18 cellular contexts compared by ENCODE assay signal in genomic region chr4:959338-960139, GRCh38. TPM values are rescaled to one million over a fixed set of nuclear protein-coding genes. Genes with fewer than 3 reads are reported as not detected.
DNase-seq lines count a peak whose midpoint lies in the region; ATAC-seq and TF ChIP-seq lines count a peak whose summit lies in the region.
"Had no signal": no experiment of that assay in that cellular context is flagged by ENCODE, and none has a peak within 500 bp of the region (broad histone marks: within the 10 kb centered on the region; RNA-seq: fewer than 3 reads in every experiment).

No MANE protein-coding gene starts in this region.

- no peak overlapping the region for H2BK15ac ChIP-seq in mesenchymal stem cell (ENCODE audit: low read depth, poor library complexity, severe bottlenecking)

- H3K23ac ChIP-seq in mesenchymal stem cell (ENCODE audit: low read length in 2 of 2): no peak overlapping the region

- H3K4me3 Mint-ChIP-seq in T-helper 17 cell: no peak overlapping the region
- H3K4me3 Mint-ChIP-seq: activated CD4-positive, alpha-beta T cell treated with anti-CD3 and anti-CD28 coated beads for 36 hours; CD8-positive, alpha-beta T cell; H9; neural progenitor cell had no signal

- peak overlapping the region; percentile 7 for H4K91ac ChIP-seq in mesenchymal stem cell (ENCODE audit: low read length)

- H2BK12ac ChIP-seq in mesenchymal stem cell (ENCODE audit: low read length in 2 of 2): no peak overlapping the region

- H2AFZ ChIP-seq in mesenchymal stem cell (ENCODE audit: low read depth, low read length): no peak overlapping the region
- H2AFZ ChIP-seq: neural progenitor cell had no signal

- H3K27me3 ChIP-seq in Panc1 (ENCODE audit: control insufficient read depth, insufficient read depth, low read length) (no peaks in the 10 kb centered on the region), mesenchymal stem cell (ENCODE audit: control insufficient read depth in 1 of 2, insufficient read depth in 1 of 2, low read length in 2 of 2) (no peaks in the 10 kb centered on the region), breast epithelium (no peaks in the 10 kb centered on the region)
- H3K27me3 ChIP-seq: neural progenitor cell, testis had no signal

- no peak for TF ChIP-seq POLR2A in breast epithelium (IDR thresholded peaks at IDR 0.05)

- DNase-seq in Panc1 (ENCODE audit: low read depth, low spot score) (no peak), mesenchymal stem cell (no peak), glomerular visceral epithelial cell (ENCODE audit: extremely low spot score) (no peak), breast epithelium (ENCODE audit: low spot score in 2 of 2) (no peak), T-helper 17 cell (no peak)
- DNase-seq: activated CD4-positive, alpha-beta T cell treated with anti-CD3 and anti-CD28 coated beads for 36 hours; CD8-positive, alpha-beta T cell; central memory CD4-positive, alpha-beta T cell; effector CD4-positive, alpha-beta T cell; H9; NCI-H1105 treated with DMSO at 0.1 percent for 48 hours; NCI-H2107; NCI-H510A treated with DMSO at 0.1 percent for 48 hours; testis had no signal

- H2BK5ac ChIP-seq in mesenchymal stem cell (ENCODE audit: low read depth, low read length, poor library complexity, severe bottlenecking): no peak overlapping the region

- H3K79me1 ChIP-seq in mesenchymal stem cell (replicated peaks; ENCODE audit: low read length, poor library complexity, severe bottlenecking): no peaks in the 10 kb centered on the region

- 92% methylated on average over 24 of the region's 24 CpGs for WGBS in mesenchymal stem cell

- H3K4me1 ChIP-seq in Panc1 (ENCODE audit: control insufficient read depth, insufficient read depth, low read length) (no peaks in the 10 kb centered on the region), mesenchymal stem cell (ENCODE audit: control insufficient read depth, insufficient read depth, low read depth, low read length) (peaks cover 5% of the 10 kb centered on the region), breast epithelium (no peaks in the 10 kb centered on the region)
- H3K4me1 ChIP-seq: neural progenitor cell, testis had no signal

- no peaks in the 10 kb centered on the region for H3K27me3 Mint-ChIP-seq in T-helper 17 cell
- H3K27me3 Mint-ChIP-seq: activated CD4-positive, alpha-beta T cell treated with anti-CD3 and anti-CD28 coated beads for 36 hours had no signal

- peak overlapping the region; percentile 44 for H3K27ac ChIP-seq in 22Rv1
- no peak overlapping the region for H3K27ac ChIP-seq in Panc1 (ENCODE audit: low read length)
- H3K27ac ChIP-seq in mesenchymal stem cell (ENCODE audit: low read length, poor library complexity, severe bottlenecking): no peak overlapping the region
- no peak overlapping the region for H3K27ac ChIP-seq in breast epithelium
- H3K27ac ChIP-seq: neural progenitor cell, testis had no signal

- no peak overlapping the region for H2BK120ac ChIP-seq in mesenchymal stem cell (ENCODE audit: low read depth, low read length)

- no peak overlapping the region for H3K9ac ChIP-seq in mesenchymal stem cell (ENCODE audit: low read length)
- H3K9ac ChIP-seq: neural progenitor cell had no signal

- H3K4ac ChIP-seq in mesenchymal stem cell (ENCODE audit: low read depth in 1 of 2, low read length in 2 of 2): no peak overlapping the region

- H3K14ac ChIP-seq in mesenchymal stem cell (ENCODE audit: low read length in 2 of 2): no peak overlapping the region

- CTCF ChIA-PET in Panc1 (lab: Charles Lee): interaction anchor here (0.6 kb wide), 1 partner anchor 36 kb away, joined by 3 read pairs; no protein-coding TSS in a partner anchor

- no peak overlapping the region for H2AK5ac ChIP-seq in mesenchymal stem cell (ENCODE audit: low read length, severe bottlenecking)

- no peak overlapping the region for H3K4me2 ChIP-seq in mesenchymal stem cell (ENCODE audit: low read length, poor library complexity, severe bottlenecking)
- H3K4me2 ChIP-seq: neural progenitor cell had no signal

- TF ChIP-seq CTCF in 22Rv1 (IDR thresholded peaks at IDR 0.05): no peak
- TF ChIP-seq CTCF in Panc1 (IDR thresholded peaks at IDR 0.05): no peak
- TF ChIP-seq CTCF in breast epithelium (IDR thresholded peaks at IDR 0.05): no peak

- no peaks in the 10 kb centered on the region for H3K36me3 Mint-ChIP-seq in T-helper 17 cell (ENCODE audit: low read depth)

- no TSS peak for BruUV-seq in Panc1 (replicated peaks; lab: Mats Ljungman, UMichigan)

- ATAC-seq in Panc1: peak; percentile 23
- no peak for ATAC-seq in T-helper 17 cell
- ATAC-seq: activated CD4-positive, alpha-beta T cell treated with anti-CD3 and anti-CD28 coated beads for 36 hours; CD8-positive, alpha-beta T cell; esophagus mucosa had no signal

- H3K4me3 ChIP-seq in Panc1 (ENCODE audit: low read depth in 2 of 2, low read length in 2 of 2) (no peak overlapping the region), mesenchymal stem cell (ENCODE audit: insufficient read depth in 1 of 2, low read depth in 1 of 2, low read length in 2 of 2) (no peak overlapping the region), breast epithelium (no peak overlapping the region)
- H3K4me3 ChIP-seq: neural progenitor cell, testis had no signal

- intact Hi-C loops in Panc1 (cut with micrococcal nuclease; ENCODE audit: unreplicated experiment): no loop called here
- intact Hi-C loops in breast epithelium (cut with DNase I; ENCODE audit: low total_unique reads): no loop called here

- H3K4me1 Mint-ChIP-seq in T-helper 17 cell: peaks cover 2% of the 10 kb centered on the region
- H3K4me1 Mint-ChIP-seq: activated CD4-positive, alpha-beta T cell treated with anti-CD3 and anti-CD28 coated beads for 36 hours; H9 had no signal

- H3K9me3 ChIP-seq in Panc1 (ENCODE audit: control insufficient read depth, insufficient read depth, low read depth, low read length) (no peaks in the 10 kb centered on the region), mesenchymal stem cell (ENCODE audit: control insufficient read depth, low read length) (no peaks in the 10 kb centered on the region), breast epithelium (no peaks in the 10 kb centered on the region), T-helper 17 cell (ENCODE audit: control insufficient read depth, low read length, poor library complexity, severe bottlenecking) (no peaks in the 10 kb centered on the region)
- H3K9me3 ChIP-seq: testis had no signal

- H3K18ac ChIP-seq in mesenchymal stem cell (ENCODE audit: low read depth in 1 of 2, low read length in 2 of 2): no peak overlapping the region

- POLR2A ChIA-PET in Panc1 (lab: Charles Lee): no interaction called here

- H3K36me3 ChIP-seq in Panc1 (ENCODE audit: control insufficient read depth, insufficient read depth, low read length) (no peaks in the 10 kb centered on the region), mesenchymal stem cell (ENCODE audit: control insufficient read depth in 1 of 2, insufficient read depth in 2 of 2, low read depth in 1 of 2, low read length in 2 of 2) (peaks cover 59 to 93% of the 10 kb centered on the region in 2 experiments), breast epithelium (peaks cover 6% of the 10 kb centered on the region)
- H3K36me3 ChIP-seq: neural progenitor cell had no signal

- no peak overlapping the region for H3K27ac Mint-ChIP-seq in T-helper 17 cell
- H3K27ac Mint-ChIP-seq: activated CD4-positive, alpha-beta T cell treated with anti-CD3 and anti-CD28 coated beads for 36 hours; CD8-positive, alpha-beta T cell; neural progenitor cell had no signal

- H4K8ac ChIP-seq in mesenchymal stem cell (ENCODE audit: low read length): no peak overlapping the region

- in situ Hi-C loops in Panc1 (cut with HindIII; ENCODE audit: low pct_unique_long_range_greater_than_20kb, low sequenced_read_pairs): no loop called here

RNA-seq across cellular contexts. Expression of gene DGKQ, which starts 13.8 kb away (rescaled TPM):
- total RNA-seq in Panc1 (2021; ENCODE audit: unreplicated experiment) (12.2 TPM), breast epithelium (1 to 10 TPM; 5.3 to 9.4 (median 8.8) TPM), T-helper 17 cell (10 to 100 TPM; 13.5 to 14.4 TPM)
- 14.1 TPM for polyA plus RNA-seq in Panc1 (2012; ENCODE audit: insufficient read length)
- polyA plus RNA-seq in mesenchymal stem cell (2013, experiment 1 of 2): 5.2 TPM
- 5.1 TPM for polyA plus RNA-seq in mesenchymal stem cell (2013, experiment 2 of 2)

RNA-seq across cellular contexts. Expression of gene TMEM175, which starts 27.3 kb away (rescaled TPM):
- 21.8 TPM for total RNA-seq in Panc1 (2021; ENCODE audit: unreplicated experiment)
- 32.5 TPM for polyA plus RNA-seq in Panc1 (2012; ENCODE audit: insufficient read length)
- polyA plus RNA-seq in mesenchymal stem cell (2013, experiment 1 of 2): 20.5 TPM
- polyA plus RNA-seq in mesenchymal stem cell (2013, experiment 2 of 2): 23.0 TPM
- 10 to 100 TPM; 26.2 to 32.2 (median 28.2) TPM for total RNA-seq in breast epithelium
- 10 to 100 TPM; 36.9 to 43.6 TPM for total RNA-seq in T-helper 17 cell

RNA-seq across cellular contexts. Expression of gene IDUA, which starts 27.3 kb away (rescaled TPM):
- 30.6 TPM for total RNA-seq in Panc1 (2021; ENCODE audit: unreplicated experiment)
- polyA plus RNA-seq in Panc1 (2012; ENCODE audit: insufficient read length): 28.5 TPM
- polyA plus RNA-seq in mesenchymal stem cell (2013, experiment 1 of 2): 14.5 TPM
- 13.8 TPM for polyA plus RNA-seq in mesenchymal stem cell (2013, experiment 2 of 2)
- 10 to 100 TPM; 16.3 to 32.8 (median 28.2) TPM for total RNA-seq in breast epithelium
- total RNA-seq in T-helper 17 cell: 10 to 100 TPM; 56.9 to 58.6 TPM

RNA-seq across cellular contexts. Expression of gene GAK, which starts 27.4 kb away (rescaled TPM):
- total RNA-seq in Panc1 (2021; ENCODE audit: unreplicated experiment) (86.6 TPM), breast epithelium (10 to 100 TPM; 76.2 to 95.7 (median 81.9) TPM), T-helper 17 cell (100 to 1,000 TPM; 192 to 215 TPM)
- 56.0 TPM for polyA plus RNA-seq in Panc1 (2012; ENCODE audit: insufficient read length)
- polyA plus RNA-seq in mesenchymal stem cell (2013, experiment 1 of 2): 65.4 TPM
- polyA plus RNA-seq in mesenchymal stem cell (2013, experiment 2 of 2): 63.5 TPM

RNA-seq across cellular contexts. Expression of gene SLC26A1, which starts 33.7 kb away (rescaled TPM):
- total RNA-seq in Panc1 (2021; ENCODE audit: unreplicated experiment) (1.8 TPM), breast epithelium (under 1 TPM; 0.33 to 0.48 (median 0.44) TPM), T-helper 17 cell (under 1 TPM in 1 of 2 donors, not detected in 1; 0.21 TPM)
- polyA plus RNA-seq in Panc1 (2012; ENCODE audit: insufficient read length): 3.2 TPM
- polyA plus RNA-seq in mesenchymal stem cell (2013, experiment 1 of 2): 0.15 TPM
- polyA plus RNA-seq in mesenchymal stem cell (2013, experiment 2 of 2): 0.26 TPM
- total RNA-seq: esophagus mucosa, RPMI7951 had no signal
